Comparison of ENCODE assay signal across 10 cellular contexts in genomic region chr1:223731076-223731770, GRCh38. TPM values are rescaled to one million over a fixed set of nuclear protein-coding genes. Genes with fewer than 3 reads are reported as not detected.
DNase-seq lines count a peak whose midpoint lies in the region; ATAC-seq lines count a peak whose summit lies in the region.
"Had no signal": no experiment of that assay in that cellular context is flagged by ENCODE, and none has a peak within 500 bp of the region (broad histone marks: within the 10 kb centered on the region; RNA-seq: fewer than 3 reads in every experiment).

No MANE protein-coding gene starts in this region.

- ATAC-seq in stimulated activated memory B cell treated with anti-CD40 and anti-IgM and Interleukin-4, amounts not matched to agents 10 μg/mL and 1 μg/mL and 100 μg/mL, for 72 hours, result no peak
- no peak for ATAC-seq in GM21367 (IDR thresholded peaks at IDR 0.05; ENCODE audit: unreplicated experiment)
- no peak for ATAC-seq in HG03280 (IDR thresholded peaks at IDR 0.05; ENCODE audit: unreplicated experiment)

- peak overlapping the region in 1 of 5 donors; percentile 34 for H3K4me3 Mint-ChIP-seq in immature natural killer cell
- no peak overlapping the region for H3K4me3 Mint-ChIP-seq in stimulated activated memory B cell treated with anti-CD40 and anti-IgM and Interleukin-4, amounts not matched to agents 10 μg/mL and 1 μg/mL and 100 μg/mL, for 72 hours

- peaks cover 0 to 3% (median 3%) of the 10 kb centered on the region in 3 donors for H3K27me3 Mint-ChIP-seq in immature natural killer cell (ENCODE audit: low read depth in 3 of 3)
- H3K27me3 Mint-ChIP-seq in stimulated activated memory B cell treated with anti-CD40 and anti-IgM and Interleukin-4, amounts not matched to agents 10 μg/mL and 1 μg/mL and 100 μg/mL, for 72 hours, result no peaks in the 10 kb centered on the region

- H3K9me3 Mint-ChIP-seq in immature natural killer cell, result no peaks in the 10 kb centered on the region
- no peaks in the 10 kb centered on the region for H3K9me3 Mint-ChIP-seq in stimulated activated memory B cell treated with anti-CD40 and anti-IgM and Interleukin-4, amounts not matched to agents 10 μg/mL and 1 μg/mL and 100 μg/mL, for 72 hours

- H3K27ac ChIP-seq in angular gyrus (ENCODE audit: low read depth, low read length), result peak overlapping the region; percentile 6
- H3K27ac ChIP-seq: 22Rv1 had no signal

- H3K36me3 Mint-ChIP-seq in immature natural killer cell, result peaks cover 0 to 21% (median 11%) of the 10 kb centered on the region in 3 donors
- H3K36me3 Mint-ChIP-seq in stimulated activated memory B cell treated with anti-CD40 and anti-IgM and Interleukin-4, amounts not matched to agents 10 μg/mL and 1 μg/mL and 100 μg/mL, for 72 hours, result peaks cover 29% of the 10 kb centered on the region

- H3K4me1 Mint-ChIP-seq in immature natural killer cell, result peaks cover 61 to 85% of the 10 kb centered on the region in 2 donors
- H3K4me1 Mint-ChIP-seq in stimulated activated memory B cell treated with anti-CD40 and anti-IgM and Interleukin-4, amounts not matched to agents 10 μg/mL and 1 μg/mL and 100 μg/mL, for 72 hours, result peaks cover 52% of the 10 kb centered on the region

- peak overlapping the region in 5 of 6 donors; percentile 0 to 80 (median 69) for H3K27ac Mint-ChIP-seq in immature natural killer cell
- H3K27ac Mint-ChIP-seq in stimulated activated memory B cell treated with anti-CD40 and anti-IgM and Interleukin-4, amounts not matched to agents 10 μg/mL and 1 μg/mL and 100 μg/mL, for 72 hours, result peak overlapping the region; percentile 68

- DNase-seq in DMS 273 (lab: John Stamatoyannopoulos, UW; ENCODE audit: unreplicated experiment) (peak; percentile 32), DMS 273 treated with DMSO at 0.1 percent for 48 hours (lab: John Stamatoyannopoulos, UW) (no peak), immature natural killer cell (no peak), NCI-H128 (lab: John Stamatoyannopoulos, UW; ENCODE audit: unreplicated experiment) (no peak)
- DNase-seq: stimulated activated CD4-positive, alpha-beta T cell treated with anti-CD3 and anti-CD28 coated beads, Interleukin-4, amount 100 ng/mL, for 24 hours had no signal

RNA-seq across cellular contexts. Expression of gene CAPN2, which starts 18.9 kb away (rescaled TPM):
- polyA plus RNA-seq in immature natural killer cell, result 100 to 1,000 TPM; 126 to 232 (median 141) TPM
